ENCODE assay signal across 8 cellular contexts in the genomic region with DNA sequence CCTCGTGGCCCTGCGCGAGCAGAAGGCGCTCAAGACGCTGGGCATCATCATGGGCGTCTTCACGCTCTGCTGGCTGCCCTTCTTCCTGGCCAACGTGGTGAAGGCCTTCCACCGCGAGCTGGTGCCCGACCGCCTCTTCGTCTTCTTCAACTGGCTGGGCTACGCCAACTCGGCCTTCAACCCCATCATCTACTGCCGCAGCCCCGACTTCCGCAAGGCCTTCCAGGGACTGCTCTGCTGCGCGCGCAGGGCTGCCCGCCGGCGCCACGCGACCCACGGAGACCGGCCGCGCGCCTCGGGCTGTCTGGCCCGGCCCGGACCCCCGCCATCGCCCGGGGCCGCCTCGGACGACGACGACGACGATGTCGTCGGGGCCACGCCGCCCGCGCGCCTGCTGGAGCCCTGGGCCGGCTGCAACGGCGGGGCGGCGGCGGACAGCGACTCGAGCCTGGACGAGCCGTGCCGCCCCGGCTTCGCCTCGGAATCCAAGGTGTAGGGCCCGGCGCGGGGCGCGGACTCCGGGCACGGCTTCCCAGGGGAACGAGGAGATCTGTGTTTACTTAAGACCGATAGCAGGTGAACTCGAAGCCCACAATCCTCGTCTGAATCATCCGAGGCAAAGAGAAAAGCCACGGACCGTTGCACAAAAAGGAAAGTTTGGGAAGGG. TPM values are rescaled to one million over a fixed set of nuclear protein-coding genes. Genes with fewer than 3 reads are reported as not detected.
DNase-seq lines count a peak whose midpoint lies in the region; ATAC-seq and TF ChIP-seq lines count a peak whose summit lies in the region.

No MANE protein-coding gene starts in this region.

- no peak overlapping the region for H3K4ac ChIP-seq in IMR-90 (ENCODE audit: low read depth, low read length)

- peak overlapping the region; percentile 78 for H2AFZ ChIP-seq in IMR-90 (replicated peaks; ENCODE audit: low read length, poor library complexity)

- H4K91ac ChIP-seq in IMR-90 (ENCODE audit: insufficient read depth, low read depth, low read length) = no peak overlapping the region

- intact Hi-C loops in IMR-90 (cut with micrococcal nuclease) (no loop called here), left lung (cut with DNase I) (no loop called here)

- H3K27me3 Mint-ChIP-seq in CD8-positive, alpha-beta memory T cell = peaks cover 36 to 64% of the 10 kb centered on the region in 2 donors

- no peak for TF ChIP-seq CTCF in IMR-90 (conservative IDR thresholded peaks at IDR 0.05; ENCODE audit: low read depth, low read length)
- TF ChIP-seq CTCF in left lung (IDR thresholded peaks at IDR 0.05) = no peak

- H3K18ac ChIP-seq in IMR-90 (ENCODE audit: low read depth, low read length) = no peak overlapping the region

- CTCF ChIA-PET in CD8-positive, alpha-beta memory T cell (lab: Charles Lee) = no interaction called here
- CTCF ChIA-PET in IMR-90 (lab: Yijun Ruan, JAX) = no interaction called here

- H3K4me1 ChIP-seq in CD8-positive, alpha-beta memory T cell (ENCODE audit: insufficient read depth, low read length) = peaks cover 6% of the 10 kb centered on the region
- H3K4me1 ChIP-seq in IMR-90 (ENCODE audit: control insufficient read depth, insufficient read depth, low read length) (peaks cover 3% of the 10 kb centered on the region; the same call in 1 of the 2 replicates), left lung (peaks cover 0 to 50% of the 10 kb centered on the region in 2 donors), subcutaneous abdominal adipose tissue (ENCODE audit: control insufficient read depth in 5 of 5, insufficient read depth in 5 of 5, low read length in 5 of 5) (peaks cover 3 to 53% (median 39%) of the 10 kb centered on the region in 5 donors)

- H3K14ac ChIP-seq in IMR-90 (replicated peaks; ENCODE audit: low read depth, low read length) = no peak overlapping the region

- peaks cover 25% of the 10 kb centered on the region for H3K27me3 ChIP-seq in CD8-positive, alpha-beta memory T cell (ENCODE audit: insufficient read depth, low read length, poor library complexity, severe bottlenecking)
- H3K27me3 ChIP-seq in IMR-90 (ENCODE audit: control insufficient read depth, insufficient read depth, low read length) (peaks cover 58% of the 10 kb centered on the region), left lung (peaks cover 30 to 92% of the 10 kb centered on the region in 2 donors), subcutaneous abdominal adipose tissue (ENCODE audit: control insufficient read depth in 5 of 5, insufficient read depth in 4 of 5, low read length in 5 of 5) (peaks cover 0 to 6% (median 3%) of the 10 kb centered on the region in 5 donors)

- no peaks in the 10 kb centered on the region for H3K36me3 ChIP-seq in CD8-positive, alpha-beta memory T cell (ENCODE audit: insufficient read depth, low read length)
- H3K36me3 ChIP-seq in IMR-90 (ENCODE audit: control insufficient read depth, insufficient read depth, low read length) (no peaks in the 10 kb centered on the region), left lung (no peaks in the 10 kb centered on the region), subcutaneous abdominal adipose tissue (ENCODE audit: control insufficient read depth in 5 of 5, insufficient read depth in 5 of 5, low read length in 5 of 5) (no peaks in the 10 kb centered on the region)

- no peaks in the 10 kb centered on the region for H3K9me3 Mint-ChIP-seq in CD8-positive, alpha-beta memory T cell

- H3K56ac ChIP-seq in IMR-90 (ENCODE audit: extremely low read depth, insufficient read depth, low read length) = no peak overlapping the region

- dilution Hi-C loops in IMR-90 (cut with HindIII; ENCODE audit: low sequenced_read_pairs, unreplicated experiment) = no loop called here

- H3K4me1 Mint-ChIP-seq in CD8-positive, alpha-beta memory T cell = peaks cover 16 to 38% (median 28%) of the 10 kb centered on the region in 3 donors

- no peaks in the 10 kb centered on the region for H3K79me1 ChIP-seq in IMR-90 (ENCODE audit: low read depth in 1 of 2, low read length in 2 of 2)

- H2BK5ac ChIP-seq in IMR-90 (ENCODE audit: low read depth, low read length, poor library complexity, severe bottlenecking) = no peak overlapping the region

- H3K23ac ChIP-seq in IMR-90 (ENCODE audit: low read depth, low read length) = no peak overlapping the region

- peak overlapping the region; percentile 75; the same call in 1 of the 2 replicates for H3K4me2 ChIP-seq in IMR-90 (ENCODE audit: low read depth, low read length)

- H3K9ac ChIP-seq in IMR-90 (ENCODE audit: low read depth, low read length) = no peak overlapping the region
- peak overlapping the region in 3 of 5 donors; percentile 30 to 82 (median 76) for H3K9ac ChIP-seq in subcutaneous abdominal adipose tissue (ENCODE audit: low read length in 5 of 5)

- WGBS in IMR-90 (ENCODE audit: extremely low coverage in 2 of 2, insufficient read length in 1 of 2), 2 experiments = 6% methylated on average over 26 of the region's 79 CpGs; no CpG with 5 or more reads in 1 of the 2 experiments

- H3K27ac Mint-ChIP-seq in CD8-positive, alpha-beta memory T cell = peak overlapping the region in 3 of 8 donors; percentile 25 to 68 (median 39)

- no peak overlapping the region for H2BK20ac ChIP-seq in IMR-90 (ENCODE audit: low read depth, low read length)

- in situ Hi-C loops in IMR-90 (cut with MboI; ENCODE audit: low sequenced_read_pairs) = no loop called here

- peak overlapping the region; percentile 66 to 91 (median 79) for H3K4me3 Mint-ChIP-seq in CD8-positive, alpha-beta memory T cell

- ATAC-seq in IMR-90 (ENCODE audit: low read depth) (0 out of 2 replicates have a peak, but pooled peaks have one; percentile 21), left lung (peak; percentile 15), GM19351 (IDR thresholded peaks at IDR 0.05; ENCODE audit: unreplicated experiment) (no peak), HG03457 (IDR thresholded peaks at IDR 0.05; ENCODE audit: unreplicated experiment) (no peak)

- H3K9me3 ChIP-seq in CD8-positive, alpha-beta memory T cell (ENCODE audit: low read length) = no peaks in the 10 kb centered on the region
- H3K9me3 ChIP-seq in IMR-90 (ENCODE audit: control insufficient read depth, insufficient read depth, low read length) (peaks cover 3% of the 10 kb centered on the region; the same call in 1 of the 2 replicates), left lung (no peaks in the 10 kb centered on the region), subcutaneous abdominal adipose tissue (ENCODE audit: control insufficient read depth in 5 of 5, low read length in 5 of 5) (no peaks in the 10 kb centered on the region)

- no peak overlapping the region for H4K5ac ChIP-seq in IMR-90 (ENCODE audit: low read depth, low read length)

- H4K20me1 ChIP-seq in IMR-90 (ENCODE audit: insufficient read depth, low read length) = no peaks in the 10 kb centered on the region; the same call in 1 of the 2 replicates

- no peak overlapping the region for H2BK15ac ChIP-seq in IMR-90 (ENCODE audit: low read depth, low read length)

- no peak overlapping the region for H4K8ac ChIP-seq in IMR-90 (ENCODE audit: low read depth in 2 of 2, low read length in 2 of 2)

- no peaks in the 10 kb centered on the region for H3K36me3 Mint-ChIP-seq in CD8-positive, alpha-beta memory T cell

- H2BK120ac ChIP-seq in IMR-90 (ENCODE audit: low read depth, low read length) = no peak overlapping the region

- no peak overlapping the region for H2AK5ac ChIP-seq in IMR-90 (ENCODE audit: low read depth, low read length)

- DNase-seq in CD8-positive, alpha-beta memory T cell = peak in 2 of 5 donors; percentile 4 to 6
- DNase-seq in IMR-90 (no peak), astrocyte of the hippocampus (ENCODE audit: low read depth, low spot score) (peak; percentile 58), left lung (peak; percentile 43 to 90), SHP77 treated with DMSO at 0.1 percent for 48 hours (lab: John Stamatoyannopoulos, UW) (no peak)

- H3K9me1 ChIP-seq in IMR-90 (ENCODE audit: insufficient read depth, low read length) = no peaks in the 10 kb centered on the region

- BruUV-seq in IMR-90 (replicated peaks; lab: Mats Ljungman, UMichigan) = no TSS peak

- POLR2A ChIA-PET in CD8-positive, alpha-beta memory T cell (lab: Charles Lee) = no interaction called here
- POLR2A ChIA-PET in IMR-90 (lab: Charles Lee; ENCODE audit: unreplicated experiment) = no interaction called here

- no peak overlapping the region for H3K4me3 ChIP-seq in CD8-positive, alpha-beta memory T cell (ENCODE audit: low read length)
- H3K4me3 ChIP-seq in IMR-90 (ENCODE audit: insufficient read depth, low read depth, low read length) = no peak overlapping the region
- H3K4me3 ChIP-seq in left lung = peak overlapping the region; percentile 18 to 51
- peak overlapping the region; percentile 59 to 85 (median 81) for H3K4me3 ChIP-seq in subcutaneous abdominal adipose tissue (ENCODE audit: low read depth in 1 of 5, low read length in 5 of 5)

- no peak overlapping the region for H2AK9ac ChIP-seq in IMR-90 (replicated peaks; ENCODE audit: low read depth, low read length, poor library complexity)

- no peak overlapping the region for H3K27ac ChIP-seq in CD8-positive, alpha-beta memory T cell (ENCODE audit: low read depth, low read length)
- H3K27ac ChIP-seq in IMR-90 (ENCODE audit: insufficient read depth, low read length) (no peak overlapping the region), left lung (peak overlapping the region; percentile 15 to 53), subcutaneous abdominal adipose tissue (ENCODE audit: low read depth, low read length) (peak overlapping the region; percentile 87)

- no peak for TF ChIP-seq RAD21 in IMR-90 (IDR thresholded peaks at IDR 0.05; ENCODE audit: low read length)

- TF ChIP-seq POLR2A in IMR-90 (IDR thresholded peaks at IDR 0.05; ENCODE audit: low read depth, low read length) = no peak

TF ChIP-seq in IMR-90, 13 proteins besides CTCF, POLR2A, EP300 and RAD21 (continues in another document):
- TF ChIP-seq, protein P1, sequence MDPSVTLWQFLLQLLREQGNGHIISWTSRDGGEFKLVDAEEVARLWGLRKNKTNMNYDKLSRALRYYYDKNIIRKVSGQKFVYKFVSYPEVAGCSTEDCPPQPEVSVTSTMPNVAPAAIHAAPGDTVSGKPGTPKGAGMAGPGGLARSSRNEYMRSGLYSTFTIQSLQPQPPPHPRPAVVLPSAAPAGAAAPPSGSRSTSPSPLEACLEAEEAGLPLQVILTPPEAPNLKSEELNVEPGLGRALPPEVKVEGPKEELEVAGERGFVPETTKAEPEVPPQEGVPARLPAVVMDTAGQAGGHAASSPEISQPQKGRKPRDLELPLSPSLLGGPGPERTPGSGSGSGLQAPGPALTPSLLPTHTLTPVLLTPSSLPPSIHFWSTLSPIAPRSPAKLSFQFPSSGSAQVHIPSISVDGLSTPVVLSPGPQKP (IDR thresholded peaks at IDR 0.05; ENCODE audit: borderline replicate concordance, low read depth, low read length) = no peak
- TF ChIP-seq FOS (IDR thresholded peaks at IDR 0.05; ENCODE audit: low read depth, low read length) = no peak
- TF ChIP-seq BHLHE40 (IDR thresholded peaks at IDR 0.05; ENCODE audit: low read depth, low read length) = no peak
- no peak for TF ChIP-seq MAZ (IDR thresholded peaks at IDR 0.05; ENCODE audit: borderline replicate concordance, low read depth, low read length)

RNA-seq across cellular contexts. Expression of a gene that starts 1.5 kb away (rescaled TPM):
- total RNA-seq in CD8-positive, alpha-beta memory T cell = under 1 TPM; 0.49 to 0.50 TPM
- polyA plus RNA-seq in CD8-positive, alpha-beta memory T cell = not detected
- total RNA-seq in IMR-90 (2012; rRNA removed) (not detected in 2 replicates), left lung (10 to 100 TPM; 11.7 to 15.4 TPM)
- not detected in 2 replicates for polyA plus RNA-seq in IMR-90 (2012; rRNA removed)
- not detected in 2 replicates for polyA plus RNA-seq in IMR-90 (2012; cell fraction: cytosol; rRNA removed)
- polyA plus RNA-seq in IMR-90 (2012; cell fraction: nucleus; rRNA removed; ENCODE audit: low replicate concordance) = not detected in 2 replicates

Comparison
In these comparisons a context has a peak if more than half of its experiments do, and no peak if none do; other contexts are left out.
1. DNase-seq: peak in astrocyte of the hippocampus (single experiment) and left lung (2 of 2); none in IMR-90 (single experiment) and SHP77 treated with DMSO at 0.1 percent for 48 hours (single experiment).
2. H3K27ac ChIP-seq: peak in left lung (2 of 2) and subcutaneous abdominal adipose tissue (single experiment); none in CD8-positive, alpha-beta memory T cell (single experiment) and IMR-90 (single experiment).
3. H3K4me3 ChIP-seq: peak in left lung (2 of 2) and subcutaneous abdominal adipose tissue (5 of 5); none in CD8-positive, alpha-beta memory T cell (single experiment) and IMR-90 (single experiment).
4. ATAC-seq: peak in IMR-90 (single experiment) and left lung (single experiment); none in GM19351 (single experiment) and HG03457 (single experiment).
5. RNA of a gene that starts 1.5 kb away (total RNA-seq): 11.7 to 15.4 TPM in left lung; 0.49 to 0.50 TPM in CD8-positive, alpha-beta memory T cell and not detected in IMR-90; every median in the first group is over 4 times any median in the second.